ENCODE assay signal across 1 cellular context in genomic region chr9:83920469-83920941, GRCh38.
A peak's percentile ranks its signal among the peaks of the same experiment; 100 is the strongest.
TF ChIP-seq lines count a peak whose summit lies in the region.

No MANE protein-coding gene starts in this region.

TF ChIP-seq in H1, 55 proteins besides CTCF, POLR2A, EP300 and RAD21:
- TF ChIP-seq MAX (IDR thresholded peaks at IDR 0.05) (no peak), GTF2F1 (IDR thresholded peaks at IDR 0.05; ENCODE audit: borderline replicate concordance, low read depth, low read length) (peak; percentile 94), CHD7 (IDR thresholded peaks at IDR 0.05; ENCODE audit: insufficient replicate concordance, low read length) (no peak), ATF2 (IDR thresholded peaks at IDR 0.05; ENCODE audit: low read length) (peak; percentile 84; the same call in 1 of the 2 replicates), TBP (IDR thresholded peaks at IDR 0.05; ENCODE audit: low read depth, low read length) (peak; percentile 95), SP1 (IDR thresholded peaks at IDR 0.05; ENCODE audit: low read depth, low read length) (peak; percentile 61; the same call in 1 of the 2 replicates), TAF7 (optimal IDR thresholded peaks at IDR 0.05; ENCODE audit: borderline replicate concordance, low read depth, low read length) (peak; percentile 100), SP4 (IDR thresholded peaks at IDR 0.05; ENCODE audit: low read length) (0 out of 2 replicates have a peak, but pooled peaks have one; percentile 69), FOSL1 (IDR thresholded peaks at IDR 0.05; ENCODE audit: insufficient read depth, low read depth, low read length) (no peak)
TF ChIP-seq in H1: peak in this region for 6.
